Comparison of ENCODE assay signal across 2 cellular contexts in the genomic region with DNA sequence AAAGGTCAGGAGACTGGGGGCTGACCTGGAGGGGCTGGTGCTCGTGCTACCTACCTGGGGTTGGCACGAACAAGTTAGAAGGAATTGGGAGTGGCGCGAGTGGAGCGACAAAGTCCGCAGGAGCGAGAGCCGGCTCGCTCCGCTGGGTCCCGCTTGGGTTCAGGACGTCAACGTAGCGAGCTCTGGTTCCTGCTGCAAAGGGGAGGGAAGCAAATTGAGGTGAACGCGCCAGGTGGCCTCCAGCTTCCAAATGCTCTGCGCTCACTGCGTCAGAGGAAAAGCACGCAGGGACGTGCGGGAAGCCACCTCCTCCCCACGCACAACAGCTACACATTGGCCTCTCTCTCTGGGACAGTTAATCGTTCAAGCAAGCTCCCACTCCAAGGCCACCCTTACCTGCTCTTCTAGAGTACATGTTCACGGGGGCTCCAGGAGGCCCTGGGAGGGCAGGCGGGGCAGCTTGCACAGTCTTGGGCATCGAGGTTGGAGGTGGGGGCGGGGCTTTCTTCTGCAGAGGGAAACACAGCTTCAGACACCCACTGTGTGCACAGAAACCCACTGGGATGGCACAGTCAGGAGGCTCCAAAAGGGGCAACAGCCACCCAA.
TF ChIP-seq lines count a peak whose summit lies in the region.

No MANE protein-coding gene starts in this region.

TF ChIP-seq in HepG2, 621 proteins besides CTCF, POLR2A, EP300 and RAD21:
- TF ChIP-seq AGO2 (optimal IDR thresholded peaks at IDR 0.05; ENCODE audit: low read depth, low read length), result peak; percentile 58
- TF ChIP-seq, protein P1, sequence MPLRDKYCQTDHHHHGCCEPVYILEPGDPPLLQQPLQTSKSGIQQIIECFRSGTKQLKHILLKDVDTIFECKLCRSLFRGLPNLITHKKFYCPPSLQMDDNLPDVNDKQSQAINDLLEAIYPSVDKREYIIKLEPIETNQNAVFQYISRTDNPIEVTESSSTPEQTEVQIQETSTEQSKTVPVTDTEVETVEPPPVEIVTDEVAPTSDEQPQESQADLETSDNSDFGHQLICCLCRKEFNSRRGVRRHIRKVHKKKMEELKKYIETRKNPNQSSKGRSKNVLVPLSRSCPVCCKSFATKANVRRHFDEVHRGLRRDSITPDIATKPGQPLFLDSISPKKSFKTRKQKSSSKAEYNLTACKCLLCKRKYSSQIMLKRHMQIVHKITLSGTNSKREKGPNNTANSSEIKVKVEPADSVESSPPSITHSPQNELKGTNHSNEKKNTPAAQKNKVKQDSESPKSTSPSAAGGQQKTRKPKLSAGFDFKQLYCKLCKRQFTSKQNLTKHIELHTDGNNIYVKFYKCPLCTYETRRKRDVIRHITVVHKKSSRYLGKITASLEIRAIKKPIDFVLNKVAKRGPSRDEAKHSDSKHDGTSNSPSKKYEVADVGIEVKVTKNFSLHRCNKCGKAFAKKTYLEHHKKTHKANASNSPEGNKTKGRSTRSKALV (CRISPR knock-in tag; IDR thresholded peaks at IDR 0.05), result no peak
- TF ChIP-seq ZFP90 (CRISPR knock-in tag; IDR thresholded peaks at IDR 0.05; ENCODE audit: borderline replicate concordance), result no peak
TF ChIP-seq in HepG2: peak in this region for 1.

TF ChIP-seq in WTC11, 78 proteins besides CTCF, POLR2A, EP300 and RAD21:
- TF ChIP-seq NR2C2 (CRISPR knock-in tag; IDR thresholded peaks at IDR 0.05) (no peak), FOXJ3 (CRISPR knock-in tag; IDR thresholded peaks at IDR 0.05; ENCODE audit: borderline replicate concordance) (no peak), FOXK1 (CRISPR knock-in tag; IDR thresholded peaks at IDR 0.05) (no peak), JUN (CRISPR knock-in tag; IDR thresholded peaks at IDR 0.05) (no peak), ATF1 (CRISPR knock-in tag; IDR thresholded peaks at IDR 0.05) (no peak), NR3C1 (CRISPR knock-in tag; conservative IDR thresholded peaks at IDR 0.05; ENCODE audit: low read depth) (no peak), SMAD3 (CRISPR knock-in tag; IDR thresholded peaks at IDR 0.05; ENCODE audit: borderline replicate concordance) (no peak), ZNF263 (CRISPR knock-in tag; IDR thresholded peaks at IDR 0.05; ENCODE audit: low read depth) (no peak)
- TF ChIP-seq, protein P2, sequence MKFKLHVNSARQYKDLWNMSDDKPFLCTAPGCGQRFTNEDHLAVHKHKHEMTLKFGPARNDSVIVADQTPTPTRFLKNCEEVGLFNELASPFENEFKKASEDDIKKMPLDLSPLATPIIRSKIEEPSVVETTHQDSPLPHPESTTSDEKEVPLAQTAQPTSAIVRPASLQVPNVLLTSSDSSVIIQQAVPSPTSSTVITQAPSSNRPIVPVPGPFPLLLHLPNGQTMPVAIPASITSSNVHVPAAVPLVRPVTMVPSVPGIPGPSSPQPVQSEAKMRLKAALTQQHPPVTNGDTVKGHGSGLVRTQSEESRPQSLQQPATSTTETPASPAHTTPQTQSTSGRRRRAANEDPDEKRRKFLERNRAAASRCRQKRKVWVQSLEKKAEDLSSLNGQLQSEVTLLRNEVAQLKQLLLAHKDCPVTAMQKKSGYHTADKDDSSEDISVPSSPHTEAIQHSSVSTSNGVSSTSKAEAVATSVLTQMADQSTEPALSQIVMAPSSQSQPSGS (CRISPR knock-in tag; IDR thresholded peaks at IDR 0.05; ENCODE audit: borderline replicate concordance, low read depth), result no peak
- TF ChIP-seq, protein P3, sequence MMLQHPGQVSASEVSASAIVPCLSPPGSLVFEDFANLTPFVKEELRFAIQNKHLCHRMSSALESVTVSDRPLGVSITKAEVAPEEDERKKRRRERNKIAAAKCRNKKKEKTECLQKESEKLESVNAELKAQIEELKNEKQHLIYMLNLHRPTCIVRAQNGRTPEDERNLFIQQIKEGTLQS (CRISPR knock-in tag; conservative IDR thresholded peaks at IDR 0.05), result no peak
